ENCODE assay signal across 8 cellular contexts in the genomic region with DNA sequence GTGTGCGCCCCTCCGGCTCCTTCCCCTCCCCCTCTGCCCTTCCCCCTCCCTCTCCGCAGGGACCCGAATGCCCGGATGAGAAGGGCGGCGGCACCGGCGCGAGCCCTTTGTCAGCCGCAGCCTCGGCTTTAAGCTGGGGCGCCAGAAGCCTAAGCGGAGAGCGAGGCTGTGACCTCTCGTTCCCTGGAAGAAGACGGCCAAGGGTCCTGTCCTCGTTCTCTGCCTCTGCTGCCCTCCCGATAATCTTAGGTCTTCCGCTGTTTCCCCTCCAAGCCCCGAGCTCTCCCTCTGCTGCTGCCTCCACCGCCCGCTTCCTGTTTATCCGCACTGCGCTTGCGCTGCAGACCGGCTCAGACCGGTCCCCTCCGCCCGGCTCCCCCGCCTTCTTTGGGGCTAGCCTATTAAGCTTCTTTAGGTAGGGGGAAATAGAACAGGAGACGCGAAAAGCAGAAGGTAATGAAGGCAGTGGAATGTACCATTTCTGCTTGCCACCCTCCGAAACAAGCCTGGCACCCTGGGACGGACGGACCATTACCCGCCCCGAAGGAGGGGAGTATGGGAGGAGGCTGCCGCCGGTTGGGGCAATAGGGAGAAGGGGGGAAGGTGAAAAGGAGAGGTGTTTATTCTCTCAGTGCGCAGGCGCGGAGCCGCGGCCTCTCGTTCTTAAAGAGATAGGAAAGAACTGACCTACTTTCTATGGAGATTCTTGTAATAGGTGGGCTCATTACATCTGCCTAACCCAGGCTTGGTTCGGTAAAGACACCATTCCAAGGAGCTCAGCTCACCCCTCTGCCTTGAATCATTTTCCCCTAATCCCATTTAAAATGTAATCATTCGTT. TPM values are rescaled to one million over a fixed set of nuclear protein-coding genes. Genes with fewer than 3 reads are reported as not detected.
DNase-seq lines count a peak whose midpoint lies in the region; ATAC-seq lines count a peak whose summit lies in the region.

TSS of gene OGA (minus strand) at position 326 of the 839 bp plus-strand sequence. CDS start 422 bp downstream, outside the sequence.

- H3K27ac ChIP-seq in rectal smooth muscle tissue (ENCODE audit: low read depth, low read length) (peak within 1 kb of the TSS; percentile 96), aorta (ENCODE audit: low read depth in 1 of 2, low read length in 2 of 2) (peak within 1 kb of the TSS; percentile 20 to 61)

- H3K4me3 ChIP-seq in rectal smooth muscle tissue (ENCODE audit: low read length) (peak within 1 kb of the TSS; percentile 99), aorta (ENCODE audit: low read length in 2 of 2) (peak within 1 kb of the TSS; percentile 87 to 90)

- ATAC-seq in GM18508 (IDR thresholded peaks at IDR 0.05; ENCODE audit: insufficient read depth, unreplicated experiment) (peak; percentile 76), HG03025 (IDR thresholded peaks at IDR 0.05; ENCODE audit: low FRiP score, unreplicated experiment) (peak; percentile 77), aorta (ENCODE audit: low FRiP score) (peak; percentile 97)

- intact Hi-C loops in aorta (cut with DNase I) = no loop called here

- H3K36me3 ChIP-seq in rectal smooth muscle tissue (ENCODE audit: control insufficient read depth, insufficient read depth, low read length) = peaks cover 2% of the 10 kb centered on the region
- H3K36me3 ChIP-seq in aorta (ENCODE audit: control insufficient read depth in 1 of 2, insufficient read depth in 2 of 2, low read length in 1 of 2) = no peaks in the 10 kb centered on the region

- no peaks in the 10 kb centered on the region for H3K27me3 ChIP-seq in rectal smooth muscle tissue (ENCODE audit: control insufficient read depth, insufficient read depth, low read length)
- H3K27me3 ChIP-seq in aorta (ENCODE audit: control insufficient read depth in 1 of 2, insufficient read depth in 2 of 2, low read length in 1 of 2) = no peaks in the 10 kb centered on the region

- no peaks in the 10 kb centered on the region for H3K9me3 ChIP-seq in aorta (ENCODE audit: control insufficient read depth, low read length)

- DNase-seq in NCI-H2081 (lab: John Stamatoyannopoulos, UW) = peak; percentile 98
- DNase-seq in T1000 (lab: John Stamatoyannopoulos, UW) = peak; percentile 95
- DNase-seq in astrocyte of the hippocampus (ENCODE audit: low read depth, low spot score) = peak; percentile 100
- peak; percentile 97 for DNase-seq in hepatic stellate cell (ENCODE audit: low spot score)
- peak; percentile 99 for DNase-seq in aorta

- peaks cover 11% of the 10 kb centered on the region for H3K4me1 ChIP-seq in rectal smooth muscle tissue (ENCODE audit: control insufficient read depth, insufficient read depth, low read length)
- no peaks in the 10 kb centered on the region for H3K4me1 ChIP-seq in aorta (ENCODE audit: control insufficient read depth in 1 of 2, insufficient read depth in 2 of 2, low read length in 2 of 2)

- H3K9ac ChIP-seq in rectal smooth muscle tissue (ENCODE audit: low read length) = peak within 1 kb of the TSS; percentile 99

- WGBS in aorta, 2 donors = 0% methylated on average over 42 to 48 of the region's 48 CpGs

RNA-seq across cellular contexts. Expression of gene OGA, which starts in this region (rescaled TPM):
- 100 to 1,000 TPM; 126 to 171 TPM for total RNA-seq in aorta
- 10 to 100 TPM; 38.7 to 97.4 TPM for polyA plus RNA-seq in aorta

Comparison
In these comparisons a context has a peak if more than half of its experiments do, and no peak if none do; other contexts are left out.
1. Peak in every context shown above with its lines: DNase-seq, ATAC-seq, H3K4me3 ChIP-seq and H3K27ac ChIP-seq.